Comparison of ENCODE assay signal across 8 cellular contexts in genomic region chr1:111202707-111203623, GRCh38. TPM values are rescaled to one million over a fixed set of nuclear protein-coding genes. Genes with fewer than 3 reads are reported as not detected.
A peak's percentile ranks its signal among the peaks of the same experiment; 100 is the strongest.
DNase-seq lines count a peak whose midpoint lies in the region; ATAC-seq and TF ChIP-seq lines count a peak whose summit lies in the region.

No MANE protein-coding gene starts in this region.

- H3K27me3 ChIP-seq in HL-60 (ENCODE audit: insufficient read depth, poor library complexity, severe bottlenecking) (no peaks in the 10 kb centered on the region), breast epithelium (no peaks in the 10 kb centered on the region), neural progenitor cell (peaks cover 28% of the 10 kb centered on the region)

- peak overlapping the region; percentile 46 for H3K27ac Mint-ChIP-seq in neural progenitor cell

- H3K27ac ChIP-seq in HL-60 (replicated peaks) (peak overlapping the region; percentile 94), breast epithelium (peak overlapping the region; percentile 96 to 98), neural progenitor cell (no peak overlapping the region)

- H3K27me3 Mint-ChIP-seq in neural progenitor cell (ENCODE audit: insufficient read depth, low read depth) = peaks cover 30% of the 10 kb centered on the region

- H4K20me1 ChIP-seq in neural progenitor cell (ENCODE audit: low read depth) = no peaks in the 10 kb centered on the region

- H3K9me3 Mint-ChIP-seq in neural progenitor cell = no peaks in the 10 kb centered on the region

- DNase-seq in GDM1 (lab: John Stamatoyannopoulos, UW) (peak; percentile 42), HL-60 (ENCODE audit: low read depth in 1 of 2, low spot score in 1 of 2) (peak in 1 of 2 experiments; percentile 27), breast epithelium (ENCODE audit: low spot score in 2 of 2) (no peak), neural progenitor cell (ENCODE audit: low spot score) (no peak), foreskin melanocyte (no peak), sciatic nerve (ENCODE audit: low spot score) (no peak), NCI-H128 (lab: John Stamatoyannopoulos, UW; ENCODE audit: unreplicated experiment) (no peak)

- H3K36me3 ChIP-seq in breast epithelium (no peaks in the 10 kb centered on the region), neural progenitor cell (no peaks in the 10 kb centered on the region)

- peaks cover 6% of the 10 kb centered on the region for H3K4me1 Mint-ChIP-seq in neural progenitor cell

- no peaks in the 10 kb centered on the region for H3K9me3 ChIP-seq in breast epithelium
- H3K9me3 ChIP-seq in neural progenitor cell (ENCODE audit: low read depth) = no peaks in the 10 kb centered on the region

- intact Hi-C loops in breast epithelium (cut with DNase I; ENCODE audit: low total_unique reads) = no loop called here
- intact Hi-C loops in sciatic nerve (cut with DNase I) = no loop called here

- H3F3A ChIP-seq in neural progenitor cell (ENCODE audit: low read depth) = no peaks in the 10 kb centered on the region

- no peaks in the 10 kb centered on the region for H3K36me3 Mint-ChIP-seq in neural progenitor cell

- ATAC-seq in GM19023 (IDR thresholded peaks at IDR 0.05; ENCODE audit: unreplicated experiment) (no peak), sciatic nerve (no peak)

- no peak overlapping the region for H3K9ac ChIP-seq in neural progenitor cell

- H3K4me3 ChIP-seq in HL-60 (replicated peaks; ENCODE audit: insufficient read depth, low read length) (peak overlapping the region; percentile 31), breast epithelium (peak overlapping the region; percentile 58 to 96 (median 76)), neural progenitor cell (no peak overlapping the region)

- no peaks in the 10 kb centered on the region for H3K79me2 ChIP-seq in neural progenitor cell (ENCODE audit: low read depth)

- no peak overlapping the region for H3K4me3 Mint-ChIP-seq in neural progenitor cell

- TF ChIP-seq CTCF in HL-60 (IDR thresholded peaks at IDR 0.05; ENCODE audit: insufficient read depth, low read length) = no peak
- no peak for TF ChIP-seq CTCF in breast epithelium (IDR thresholded peaks at IDR 0.05)
- TF ChIP-seq CTCF in neural progenitor cell (IDR thresholded peaks at IDR 0.05) = no peak

- H3K4me1 ChIP-seq in breast epithelium (peaks cover 6 to 11% of the 10 kb centered on the region in 2 donors), neural progenitor cell (no peaks in the 10 kb centered on the region)

- no peak overlapping the region for H2AFZ ChIP-seq in neural progenitor cell (replicated peaks)

- H3K4me2 ChIP-seq in neural progenitor cell = no peak overlapping the region

- no peak for TF ChIP-seq POLR2A in breast epithelium (IDR thresholded peaks at IDR 0.05)

RNA-seq across cellular contexts. Expression of gene DENND2D, which starts 2.5 kb away (rescaled TPM):
- total RNA-seq in breast epithelium (10 to 100 TPM; 27.7 to 70.8 (median 34.4) TPM), neural progenitor cell (ENCODE audit: low replicate concordance) (not detected in 2 replicates), sciatic nerve (14.6 TPM)

RNA-seq across cellular contexts. Expression of gene CHI3L2, which starts 24.5 kb away (rescaled TPM):
- total RNA-seq in breast epithelium (10 to 100 TPM in 2 of 3 donors, 1 to 10 TPM in 1; 9.5 to 22.0 (median 14.1) TPM), neural progenitor cell (ENCODE audit: low replicate concordance) (not detected in 2 replicates), sciatic nerve (3.3 TPM)

Comparison
In these comparisons a context has a peak if more than half of its experiments do, and no peak if none do; other contexts are left out.
1. RNA of gene DENND2D, which starts 2.5 kb away (total RNA-seq): 27.7 to 70.8 TPM in breast epithelium and 14.6 TPM in sciatic nerve (single experiment); not detected in neural progenitor cell; every median in the first group is over 10 times any median in the second.